12 cellular contexts compared by ENCODE assay signal in the genomic region with DNA sequence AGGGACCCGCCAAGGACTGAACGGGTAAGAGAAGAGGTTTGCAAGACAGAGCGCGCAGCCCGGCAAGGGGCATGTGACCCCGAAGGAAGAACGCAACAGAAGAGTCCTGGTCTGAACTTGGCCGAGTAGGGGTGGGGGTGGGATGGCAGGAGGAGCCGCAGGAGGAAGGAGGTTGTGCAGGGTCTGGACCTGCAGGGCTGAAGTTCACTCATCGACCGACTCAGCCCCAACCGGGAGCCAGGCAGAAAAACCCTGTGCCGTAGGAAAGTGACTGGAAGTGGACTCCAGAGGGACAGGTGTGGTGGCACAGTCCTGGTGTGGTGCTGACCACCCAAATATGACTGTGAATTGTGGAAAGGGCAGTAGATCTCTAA. TPM values are rescaled to one million over a fixed set of nuclear protein-coding genes. Genes with fewer than 3 reads are reported as not detected.
DNase-seq lines count a peak whose midpoint lies in the region; ATAC-seq and TF ChIP-seq lines count a peak whose summit lies in the region.
"Had no signal": no experiment of that assay in that cellular context is flagged by ENCODE, and none has a peak within 500 bp of the region (broad histone marks: within the 10 kb centered on the region; RNA-seq: fewer than 3 reads in every experiment).

No MANE protein-coding gene starts in this region.

- no peak for ATAC-seq in stimulated activated naive B cell treated with anti-CD40 and anti-IgM and Interleukin-4, amounts not matched to agents 10 μg/mL and 1 μg/mL and 100 μg/mL, for 72 hours (replicated peaks)
- ATAC-seq in GM21717 (IDR thresholded peaks at IDR 0.05; ENCODE audit: unreplicated experiment): no peak

- CTCF ChIA-PET in mammary epithelial cell (lab: Charles Lee; ENCODE audit: low non-redundant PET): interaction anchor here (1.0 kb wide), 1 partner anchor 29 kb away, joined by 3 read pairs; the partner anchor contains the start of gene SPEF1

- 28% methylated on average over 8 of the region's 13 CpGs for WGBS in mammary epithelial cell (ENCODE audit: low coverage, missing lambda C conversion rate)
- 15% methylated on average over 13 of the region's 13 CpGs for WGBS in liver

- H3K27me3 ChIP-seq in mammary epithelial cell (ENCODE audit: insufficient read depth, low read length) (no peaks in the 10 kb centered on the region), liver (ENCODE audit: control insufficient read depth in 4 of 4, insufficient read depth in 4 of 4, low read length in 3 of 4) (no peaks in the 10 kb centered on the region)

- no peaks in the 10 kb centered on the region for H3K9me3 Mint-ChIP-seq in activated CD4-positive, alpha-beta T cell treated with anti-CD3 and anti-CD28 coated beads, Interleukin-2, amount 10 ng/mL, durations not matched to agents 24 days and 14 days
- no peaks in the 10 kb centered on the region for H3K9me3 Mint-ChIP-seq in stimulated activated naive B cell treated with anti-CD40 and anti-IgM and Interleukin-4, amounts not matched to agents 10 μg/mL and 1 μg/mL and 100 μg/mL, for 72 hours

- H3K9me3 ChIP-seq in mammary epithelial cell (replicated peaks; ENCODE audit: insufficient read depth, low read length): no peaks in the 10 kb centered on the region
- H3K9me3 ChIP-seq in liver (ENCODE audit: control insufficient read depth in 4 of 4, low read length in 3 of 4): no peaks in the 10 kb centered on the region

- H3K27me3 Mint-ChIP-seq in activated CD4-positive, alpha-beta T cell treated with anti-CD3 and anti-CD28 coated beads, Interleukin-2, amount 10 ng/mL, durations not matched to agents 24 days and 14 days: peaks cover 2% of the 10 kb centered on the region
- peaks cover 11 to 18% of the 10 kb centered on the region in 2 donors for H3K27me3 Mint-ChIP-seq in stimulated activated naive B cell treated with anti-CD40 and anti-IgM and Interleukin-4, amounts not matched to agents 10 μg/mL and 1 μg/mL and 100 μg/mL, for 72 hours

- H3K9ac ChIP-seq in mammary epithelial cell (ENCODE audit: insufficient read depth, low read length) (no peak overlapping the region), liver (ENCODE audit: low read depth in 1 of 2, low read length in 2 of 2) (no peak overlapping the region)

- peaks cover 4% of the 10 kb centered on the region for H4K20me1 ChIP-seq in mammary epithelial cell (ENCODE audit: insufficient read depth, low read length)

- dilution Hi-C loops in mammary epithelial cell (cut with HindIII; ENCODE audit: low sequenced_read_pairs): loop anchor here (10.0 kb wide), 1 partner anchor 72 kb away; the partner anchor contains the start of gene AP5S1

- intact Hi-C loops in activated CD4-positive, alpha-beta T cell treated with anti-CD3 and anti-CD28 coated beads, Interleukin-2, amount 10 ng/mL, durations not matched to agents 24 days and 14 days (cut with micrococcal nuclease): loop anchor here (2.0 to 5.0 kb wide), 2 partner anchors 16 to 70 kb away; partner anchors contain the start of gene AP5S1
- intact Hi-C loops in mammary epithelial cell (cut with micrococcal nuclease): no loop called here

- peak overlapping the region; percentile 45 for H3K27ac Mint-ChIP-seq in activated CD4-positive, alpha-beta T cell treated with anti-CD3 and anti-CD28 coated beads, Interleukin-2, amount 10 ng/mL, durations not matched to agents 24 days and 14 days
- no peak overlapping the region for H3K27ac Mint-ChIP-seq in stimulated activated naive B cell treated with anti-CD40 and anti-IgM and Interleukin-4, amounts not matched to agents 10 μg/mL and 1 μg/mL and 100 μg/mL, for 72 hours

- no peak overlapping the region for H2AFZ ChIP-seq in mammary epithelial cell (ENCODE audit: low read depth, low read length)

- H3K27ac ChIP-seq in mammary epithelial cell (ENCODE audit: insufficient read depth, low read depth, low read length): no peak overlapping the region
- H3K27ac ChIP-seq in liver (ENCODE audit: low read depth in 1 of 2, low read length in 2 of 2): no peak overlapping the region

- H3K4me1 ChIP-seq in mammary epithelial cell (ENCODE audit: insufficient read depth, low read length): peaks cover 19% of the 10 kb centered on the region
- H3K4me1 ChIP-seq in liver (ENCODE audit: control insufficient read depth in 4 of 4, insufficient read depth in 4 of 4, low read length in 3 of 4): peaks cover 1 to 25% (median 15%) of the 10 kb centered on the region in 4 donors

- peak overlapping the region; percentile 73 for H3K4me2 ChIP-seq in mammary epithelial cell (ENCODE audit: insufficient read depth, low read depth, low read length)

- TF ChIP-seq CTCF in mammary epithelial cell (conservative IDR thresholded peaks at IDR 0.05 in 1 of 2, IDR thresholded peaks at IDR 0.05 in 1 of 2; ENCODE audit: extremely low read depth in 1 of 2, insufficient read depth in 1 of 2, low read depth in 1 of 2, low read length in 2 of 2): no peak
- no peak for TF ChIP-seq CTCF in liver (IDR thresholded peaks at IDR 0.05; ENCODE audit: low read depth, low read length, missing input control)

- TF ChIP-seq RAD21 in liver (IDR thresholded peaks at IDR 0.05): no peak

- no peak overlapping the region for H3K4me3 ChIP-seq in mammary epithelial cell (replicated peaks in 1 of 3; ENCODE audit: insufficient read depth in 1 of 3, low read depth in 2 of 3, low read length in 3 of 3)
- peak overlapping the region; percentile 42 to 66 (median 43) for H3K4me3 ChIP-seq in liver (ENCODE audit: low read depth in 1 of 3, low read length in 3 of 3)

- DNase-seq in activated CD4-positive, alpha-beta T cell treated with anti-CD3 and anti-CD28 coated beads, Interleukin-2, amount 10 ng/mL, durations not matched to agents 24 days and 14 days: no peak
- DNase-seq in activated CD4-positive, alpha-beta T cell treated with anti-CD3 and anti-CD28 coated beads, Interleukin-2, amount 50 U/mL, for 48 hours: no peak
- DNase-seq in mammary epithelial cell (no peak), NCI-H1417 (lab: John Stamatoyannopoulos, UW) (no peak), KBM-7 (no peak)
- no peak for DNase-seq in stimulated activated naive B cell treated with anti-CD40 and anti-IgM and Interleukin-4, amounts not matched to agents 10 μg/mL and 1 μg/mL and 100 μg/mL, for 72 hours
- DNase-seq: NCI-H1417 treated with DMSO at 0.1 percent for 48 hours, SIG-M5 had no signal

- H3K4me3 Mint-ChIP-seq in activated CD4-positive, alpha-beta T cell treated with anti-CD3 and anti-CD28 coated beads, Interleukin-2, amount 10 ng/mL, durations not matched to agents 24 days and 14 days: peak overlapping the region; percentile 19
- H3K4me3 Mint-ChIP-seq in stimulated activated naive B cell treated with anti-CD40 and anti-IgM and Interleukin-4, amounts not matched to agents 10 μg/mL and 1 μg/mL and 100 μg/mL, for 72 hours: peak overlapping the region; percentile 61 to 82

- H3K36me3 Mint-ChIP-seq in activated CD4-positive, alpha-beta T cell treated with anti-CD3 and anti-CD28 coated beads, Interleukin-2, amount 10 ng/mL, durations not matched to agents 24 days and 14 days (ENCODE audit: low read depth): peaks cover 4% of the 10 kb centered on the region
- peaks cover 15 to 21% of the 10 kb centered on the region in 2 donors for H3K36me3 Mint-ChIP-seq in stimulated activated naive B cell treated with anti-CD40 and anti-IgM and Interleukin-4, amounts not matched to agents 10 μg/mL and 1 μg/mL and 100 μg/mL, for 72 hours

- H3K4me1 Mint-ChIP-seq in activated CD4-positive, alpha-beta T cell treated with anti-CD3 and anti-CD28 coated beads, Interleukin-2, amount 10 ng/mL, durations not matched to agents 24 days and 14 days: peaks cover 8% of the 10 kb centered on the region
- peaks cover 5 to 17% of the 10 kb centered on the region in 2 donors for H3K4me1 Mint-ChIP-seq in stimulated activated naive B cell treated with anti-CD40 and anti-IgM and Interleukin-4, amounts not matched to agents 10 μg/mL and 1 μg/mL and 100 μg/mL, for 72 hours

- H3K36me3 ChIP-seq in mammary epithelial cell (ENCODE audit: insufficient read depth, low read length) (no peaks in the 10 kb centered on the region), liver (ENCODE audit: control insufficient read depth in 4 of 4, insufficient read depth in 3 of 4, low read depth in 1 of 4, low read length in 3 of 4) (no peaks in the 10 kb centered on the region)

- in situ Hi-C loops in mammary epithelial cell (cut with MboI; ENCODE audit: low sequenced_read_pairs in 2 of 2): no loop called here
- in situ Hi-C loops in KBM-7 (cut with MboI; ENCODE audit: low pct_unique_long_range_greater_than_20kb, low sequenced_read_pairs): no loop called here

- no TSS peak for BruUV-seq in mammary epithelial cell (replicated peaks; lab: Mats Ljungman, UMichigan)

- no peaks in the 10 kb centered on the region for H3K79me2 ChIP-seq in mammary epithelial cell (ENCODE audit: insufficient read depth, low read length)

TF ChIP-seq in liver, 16 proteins besides CTCF, POLR2A, EP300 and RAD21 (continues in another document):
- no peak for TF ChIP-seq SP1 (IDR thresholded peaks at IDR 0.05)

RNA-seq across cellular contexts. Expression of gene ADISSP, which starts 15.2 kb away (rescaled TPM):
- total RNA-seq in activated CD4-positive, alpha-beta T cell treated with anti-CD3 and anti-CD28 coated beads, Interleukin-2, amount 10 ng/mL, durations not matched to agents 24 days and 14 days: 62.9 and 68.8 TPM in 2 replicates
- 10 to 100 TPM; 14.0 to 59.9 TPM for total RNA-seq in mammary epithelial cell
- 63.4 TPM for polyA plus RNA-seq in mammary epithelial cell
- polyA minus RNA-seq in mammary epithelial cell: 43.5 TPM
- 10 to 100 TPM in 1 of 2 donors, 1 to 10 TPM in 1; 3.8 to 27.3 TPM for total RNA-seq in liver
- 10 to 100 TPM in 1 of 2 donors, 1 to 10 TPM in 1; 9.9 to 10.8 TPM for polyA plus RNA-seq in liver

RNA-seq across cellular contexts. Expression of gene HSPA12B, which starts 19.9 kb away (rescaled TPM):
- not detected in 2 replicates for total RNA-seq in activated CD4-positive, alpha-beta T cell treated with anti-CD3 and anti-CD28 coated beads, Interleukin-2, amount 10 ng/mL, durations not matched to agents 24 days and 14 days
- total RNA-seq in mammary epithelial cell: not detected
- polyA plus RNA-seq in mammary epithelial cell: not detected
- polyA minus RNA-seq in mammary epithelial cell: not detected
- total RNA-seq in liver: 1 to 10 TPM in 1 of 2 donors, under 1 TPM in 1; 0.98 to 1.8 TPM
- polyA plus RNA-seq in liver: under 1 TPM; 0.72 to 0.76 TPM
- total RNA-seq: A673, mononuclear cell had no signal

RNA-seq across cellular contexts. Expression of gene SPEF1, which starts 28.9 kb away (rescaled TPM):
- not detected in 2 replicates for total RNA-seq in activated CD4-positive, alpha-beta T cell treated with anti-CD3 and anti-CD28 coated beads, Interleukin-2, amount 10 ng/mL, durations not matched to agents 24 days and 14 days
- total RNA-seq in mammary epithelial cell: under 1 TPM; 0.17 to 0.26 TPM
- 0.08 TPM for polyA plus RNA-seq in mammary epithelial cell
- not detected for polyA minus RNA-seq in mammary epithelial cell
- total RNA-seq in liver: not detected
- polyA plus RNA-seq in liver: not detected
- total RNA-seq: mononuclear cell had no signal

RNA-seq across cellular contexts. Expression of gene CENPB, which starts 34.2 kb away (rescaled TPM):
- total RNA-seq in activated CD4-positive, alpha-beta T cell treated with anti-CD3 and anti-CD28 coated beads, Interleukin-2, amount 10 ng/mL, durations not matched to agents 24 days and 14 days: 72.8 and 74.4 TPM in 2 replicates
- total RNA-seq in mammary epithelial cell (10 to 100 TPM; 56.8 to 72.2 TPM), liver (10 to 100 TPM; 20.3 to 30.5 TPM)
- polyA plus RNA-seq in mammary epithelial cell (33.5 TPM), liver (10 to 100 TPM in 1 of 2 donors, 1 to 10 TPM in 1; 4.5 to 32.4 TPM)
- polyA minus RNA-seq in mammary epithelial cell: 47.9 TPM

RNA-seq across cellular contexts. Expression of gene SIGLEC1, which starts 40.0 kb away (rescaled TPM):
- total RNA-seq in activated CD4-positive, alpha-beta T cell treated with anti-CD3 and anti-CD28 coated beads, Interleukin-2, amount 10 ng/mL, durations not matched to agents 24 days and 14 days: not detected in 2 replicates
- total RNA-seq in mammary epithelial cell (not detected), liver (1 to 10 TPM; 6.7 to 7.5 TPM)
- polyA plus RNA-seq in mammary epithelial cell (not detected), liver (1 to 10 TPM; 2.3 to 7.8 TPM)
- not detected for polyA minus RNA-seq in mammary epithelial cell
- total RNA-seq: A673 had no signal

Comparison
In these comparisons a context has a peak if more than half of its experiments do, and no peak if none do; other contexts are left out.
1. H3K4me3 ChIP-seq: peak in liver (3 of 3); none in mammary epithelial cell (0 of 3).